8 cellular contexts compared by ENCODE assay signal in the genomic region with DNA sequence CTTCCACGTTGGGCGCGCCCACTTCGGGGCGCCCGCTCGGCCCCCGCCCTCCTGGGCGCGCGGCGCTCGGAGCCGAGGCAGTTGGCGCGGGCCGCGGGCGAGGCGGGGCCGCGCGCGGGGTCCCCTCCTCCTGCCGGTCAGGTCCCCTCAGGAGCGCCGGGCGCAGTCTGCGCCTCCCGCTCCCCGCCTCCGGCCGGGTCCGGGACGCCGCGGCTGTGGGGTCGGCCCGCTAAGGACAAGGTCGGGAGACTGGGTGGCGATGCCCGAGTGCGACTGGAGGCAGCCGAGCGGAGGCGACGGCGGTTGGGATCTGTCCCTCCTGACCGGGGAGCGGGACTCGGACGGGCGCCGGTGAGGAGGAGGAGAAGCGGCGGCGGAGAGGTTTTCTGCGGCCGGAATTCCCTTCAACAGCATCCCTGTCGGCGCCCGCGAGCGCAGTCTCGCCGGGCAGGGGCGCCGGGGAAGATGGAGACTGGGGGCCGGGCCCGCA. TPM values are rescaled to one million over a fixed set of nuclear protein-coding genes. Genes with fewer than 3 reads are reported as not detected.
DNase-seq lines count a peak whose midpoint lies in the region; ATAC-seq, FAIRE-seq and TF ChIP-seq lines count a peak whose summit lies in the region.

A gene with protein sequence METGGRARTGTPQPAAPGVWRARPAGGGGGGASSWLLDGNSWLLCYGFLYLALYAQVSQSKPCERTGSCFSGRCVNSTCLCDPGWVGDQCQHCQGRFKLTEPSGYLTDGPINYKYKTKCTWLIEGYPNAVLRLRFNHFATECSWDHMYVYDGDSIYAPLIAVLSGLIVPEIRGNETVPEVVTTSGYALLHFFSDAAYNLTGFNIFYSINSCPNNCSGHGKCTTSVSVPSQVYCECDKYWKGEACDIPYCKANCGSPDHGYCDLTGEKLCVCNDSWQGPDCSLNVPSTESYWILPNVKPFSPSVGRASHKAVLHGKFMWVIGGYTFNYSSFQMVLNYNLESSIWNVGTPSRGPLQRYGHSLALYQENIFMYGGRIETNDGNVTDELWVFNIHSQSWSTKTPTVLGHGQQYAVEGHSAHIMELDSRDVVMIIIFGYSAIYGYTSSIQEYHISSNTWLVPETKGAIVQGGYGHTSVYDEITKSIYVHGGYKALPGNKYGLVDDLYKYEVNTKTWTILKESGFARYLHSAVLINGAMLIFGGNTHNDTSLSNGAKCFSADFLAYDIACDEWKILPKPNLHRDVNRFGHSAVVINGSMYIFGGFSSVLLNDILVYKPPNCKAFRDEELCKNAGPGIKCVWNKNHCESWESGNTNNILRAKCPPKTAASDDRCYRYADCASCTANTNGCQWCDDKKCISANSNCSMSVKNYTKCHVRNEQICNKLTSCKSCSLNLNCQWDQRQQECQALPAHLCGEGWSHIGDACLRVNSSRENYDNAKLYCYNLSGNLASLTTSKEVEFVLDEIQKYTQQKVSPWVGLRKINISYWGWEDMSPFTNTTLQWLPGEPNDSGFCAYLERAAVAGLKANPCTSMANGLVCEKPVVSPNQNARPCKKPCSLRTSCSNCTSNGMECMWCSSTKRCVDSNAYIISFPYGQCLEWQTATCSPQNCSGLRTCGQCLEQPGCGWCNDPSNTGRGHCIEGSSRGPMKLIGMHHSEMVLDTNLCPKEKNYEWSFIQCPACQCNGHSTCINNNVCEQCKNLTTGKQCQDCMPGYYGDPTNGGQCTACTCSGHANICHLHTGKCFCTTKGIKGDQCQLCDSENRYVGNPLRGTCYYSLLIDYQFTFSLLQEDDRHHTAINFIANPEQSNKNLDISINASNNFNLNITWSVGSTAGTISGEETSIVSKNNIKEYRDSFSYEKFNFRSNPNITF (N-terminal part only) (plus strand): TSS at position 80 of the 490 bp plus-strand sequence. CDS start 386 bp downstream, at position 466.

- peak within 1 kb of the TSS; percentile 96 for H3K14ac ChIP-seq in trophoblast cell (ENCODE audit: low read length)

- H3K36me3 ChIP-seq in GM23338 (ENCODE audit: insufficient read depth): no peaks in the 10 kb centered on the region
- H3K36me3 ChIP-seq in KMS-11 (ENCODE audit: insufficient read depth): no peaks in the 10 kb centered on the region
- no peaks in the 10 kb centered on the region for H3K36me3 ChIP-seq in cardiac muscle cell
- no peaks in the 10 kb centered on the region for H3K36me3 ChIP-seq in trophoblast cell (ENCODE audit: control insufficient read depth in 1 of 2, insufficient read depth in 2 of 2, low read length in 2 of 2)

- H3K79me2 ChIP-seq in GM23338 (replicated peaks; ENCODE audit: insufficient read depth) (peaks cover 30% of the 10 kb centered on the region), KMS-11 (ENCODE audit: insufficient read depth, low read depth) (no peaks in the 10 kb centered on the region), trophoblast cell (ENCODE audit: control insufficient read depth, insufficient read depth, low read length, poor library complexity) (peaks cover 6% of the 10 kb centered on the region)

- H4K91ac ChIP-seq in trophoblast cell (ENCODE audit: low read depth, low read length): peak within 1 kb of the TSS; percentile 93

- peak within 1 kb of the TSS; percentile 97 for H2BK120ac ChIP-seq in trophoblast cell (ENCODE audit: insufficient read depth, low read length, poor library complexity)

- H3K9me3 Mint-ChIP-seq in GM23338: no peaks in the 10 kb centered on the region
- no peaks in the 10 kb centered on the region for H3K9me3 Mint-ChIP-seq in activated T-cell treated with anti-CD3 and anti-CD28 coated beads, Interleukin-2, amount 50 U/mL, for 72 hours

- H3K27me3 ChIP-seq in GM23338 (ENCODE audit: insufficient read depth) (peaks cover 30% of the 10 kb centered on the region), KMS-11 (ENCODE audit: insufficient read depth, low read depth) (no peaks in the 10 kb centered on the region), cardiac muscle cell (peaks cover 40% of the 10 kb centered on the region), trophoblast cell (ENCODE audit: insufficient read depth, low read length) (peaks cover 16% of the 10 kb centered on the region)

- H4K12ac ChIP-seq in trophoblast cell (ENCODE audit: low read depth, low read length): peak within 1 kb of the TSS; percentile 77

- TF ChIP-seq CTCF in GM23338 (conservative IDR thresholded peaks at IDR 0.05; ENCODE audit: low read depth in 2 of 2) (no peak), KMS-11 (conservative IDR thresholded peaks at IDR 0.05; ENCODE audit: low read depth, low read length) (no peak), cardiac muscle cell (IDR thresholded peaks at IDR 0.05; ENCODE audit: low read depth, low read length) (no peak), D721Med (IDR thresholded peaks at IDR 0.05; ENCODE audit: insufficient read depth, missing control alignments) (no peak)

- no peak for FAIRE-seq in D721Med (lab: Jason Lieb, UNC)

- H3K4me2 ChIP-seq in GM23338 (peak within 1 kb of the TSS; percentile 80), KMS-11 (peak within 1 kb of the TSS; percentile 55), trophoblast cell (ENCODE audit: low read length) (peak within 1 kb of the TSS; percentile 99)

- H3K9ac ChIP-seq in KMS-11: peak within 1 kb of the TSS; percentile 67
- H3K9ac ChIP-seq in trophoblast cell (ENCODE audit: low read length): peak within 1 kb of the TSS; percentile 60

- no peaks in the 10 kb centered on the region for H3K9me2 ChIP-seq in GM23338 (ENCODE audit: insufficient read depth)

- H3K27ac ChIP-seq in GM23338 (ENCODE audit: low read depth): no peak within 1 kb of the TSS
- peak within 1 kb of the TSS; percentile 66 for H3K27ac ChIP-seq in KMS-11
- peak within 1 kb of the TSS; percentile 94 for H3K27ac ChIP-seq in cardiac muscle cell
- H3K27ac ChIP-seq in trophoblast cell (ENCODE audit: low read depth, low read length): no peak within 1 kb of the TSS

- H2BK12ac ChIP-seq in trophoblast cell (ENCODE audit: low read length): peak within 1 kb of the TSS; percentile 94

- peak within 1 kb of the TSS; percentile 81; the same call in 1 of the 2 replicates for H3K27ac Mint-ChIP-seq in GM23338
- peak within 1 kb of the TSS; percentile 66 for H3K27ac Mint-ChIP-seq in activated T-cell treated with anti-CD3 and anti-CD28 coated beads, Interleukin-2, amount 50 U/mL, for 72 hours

- H3K27me3 Mint-ChIP-seq in GM23338 (ENCODE audit: insufficient read depth, low read depth, poor library complexity): peaks cover 15% of the 10 kb centered on the region
- H3K27me3 Mint-ChIP-seq in activated T-cell treated with anti-CD3 and anti-CD28 coated beads, Interleukin-2, amount 50 U/mL, for 72 hours (ENCODE audit: low read depth): peaks cover 55% of the 10 kb centered on the region

- H3K79me1 ChIP-seq in trophoblast cell (ENCODE audit: low read length): peaks cover 6% of the 10 kb centered on the region

- H4K8ac ChIP-seq in trophoblast cell (ENCODE audit: low read depth, low read length): peak within 1 kb of the TSS; percentile 90

- H4K20me1 ChIP-seq in GM23338 (replicated peaks; ENCODE audit: insufficient read depth): no peaks in the 10 kb centered on the region; the same call in 1 of the 2 replicates
- H4K20me1 ChIP-seq in KMS-11 (ENCODE audit: insufficient read depth): no peaks in the 10 kb centered on the region

- no peaks in the 10 kb centered on the region for H3F3A ChIP-seq in GM23338 (replicated peaks; ENCODE audit: low read depth)

- peak within 1 kb of the TSS; percentile 98 for H3K18ac ChIP-seq in trophoblast cell (ENCODE audit: low read length)

- no CpG with 5 or more reads among the region's 70 CpGs for WGBS in trophoblast cell (ENCODE audit: extremely low coverage, insufficient coverage, insufficient read length)

- H3K4me3 ChIP-seq in GM23338: peak within 1 kb of the TSS; percentile 79
- no peak within 1 kb of the TSS for H3K4me3 ChIP-seq in KMS-11 (IDR thresholded peaks at IDR 0.05; ENCODE audit: insufficient read depth, low read depth, low read length)
- H3K4me3 ChIP-seq in cardiac muscle cell: peak within 1 kb of the TSS; percentile 81
- peak within 1 kb of the TSS; percentile 94 for H3K4me3 ChIP-seq in trophoblast cell (ENCODE audit: low read depth, low read length)

- peak; percentile 74 for ATAC-seq in GM23338
- ATAC-seq in activated T-cell treated with anti-CD3 and anti-CD28 coated beads, Interleukin-2, amount 50 U/mL, for 72 hours (replicated peaks in 1 of 2): peak; percentile 77 to 79

- H3K4me3 Mint-ChIP-seq in GM23338: peak within 1 kb of the TSS; percentile 78
- peak within 1 kb of the TSS; percentile 82 to 93 for H3K4me3 Mint-ChIP-seq in activated T-cell treated with anti-CD3 and anti-CD28 coated beads, Interleukin-2, amount 50 U/mL, for 72 hours

- peak within 1 kb of the TSS; percentile 68 for H2BK5ac ChIP-seq in trophoblast cell (ENCODE audit: low read depth, low read length, poor library complexity)

- peak within 1 kb of the TSS; percentile 75 for H3K4ac ChIP-seq in trophoblast cell (ENCODE audit: low read depth, low read length)

- H3K9me3 ChIP-seq in cardiac muscle cell (ENCODE audit: low read depth): no peaks in the 10 kb centered on the region
- H3K9me3 ChIP-seq in trophoblast cell (ENCODE audit: insufficient read depth, low read depth, low read length): no peaks in the 10 kb centered on the region

- H3K4me1 ChIP-seq in GM23338 (ENCODE audit: insufficient read depth) (peaks cover 39% of the 10 kb centered on the region), KMS-11 (ENCODE audit: low read depth, poor library complexity, severe bottlenecking) (peaks cover 20% of the 10 kb centered on the region), cardiac muscle cell (ENCODE audit: low read depth) (no peaks in the 10 kb centered on the region), trophoblast cell (ENCODE audit: control insufficient read depth in 1 of 2, insufficient read depth in 2 of 2, low read length in 2 of 2) (peaks cover 2 to 4% of the 10 kb centered on the region in 2 experiments)

- H2AK5ac ChIP-seq in trophoblast cell (ENCODE audit: low read length): no peak within 1 kb of the TSS

- H3K23ac ChIP-seq in trophoblast cell (ENCODE audit: low read length): no peak within 1 kb of the TSS

- H3K36me3 Mint-ChIP-seq in GM23338 (ENCODE audit: low read depth): no peaks in the 10 kb centered on the region; the same call in 2 of the 3 replicates
- peaks cover 1 to 4% of the 10 kb centered on the region in 2 donors for H3K36me3 Mint-ChIP-seq in activated T-cell treated with anti-CD3 and anti-CD28 coated beads, Interleukin-2, amount 50 U/mL, for 72 hours (ENCODE audit: insufficient read depth in 2 of 2)

- H2AFZ ChIP-seq in GM23338 (peak within 1 kb of the TSS; percentile 95), KMS-11 (ENCODE audit: low read depth) (peak within 1 kb of the TSS; percentile 77), trophoblast cell (ENCODE audit: insufficient read depth, low read length, poor library complexity) (peak within 1 kb of the TSS; percentile 99)

- DNase-seq in SKM-1 treated with dmso at 0.1 percent for 144 hours (lab: John Stamatoyannopoulos, UW; ENCODE audit: unreplicated experiment) (peak; percentile 18), SKM-1 (lab: John Stamatoyannopoulos, UW; ENCODE audit: unreplicated experiment) (no peak), GM23338 (ENCODE audit: low spot score) (peak; percentile 64), cardiac muscle cell (ENCODE audit: low read depth in 1 of 2, low spot score in 1 of 2) (peak; percentile 11 to 74), trophoblast cell (peak in 1 of 2 donors; percentile 23), D721Med (ENCODE audit: insufficient read length, low spot score) (no peak)
- no peak for DNase-seq in activated T-cell treated with anti-CD3 and anti-CD28 coated beads, Interleukin-2, amount 50 U/mL, for 72 hours

- peaks cover 35% of the 10 kb centered on the region for H3K4me1 Mint-ChIP-seq in GM23338
- peaks cover 14% of the 10 kb centered on the region for H3K4me1 Mint-ChIP-seq in activated T-cell treated with anti-CD3 and anti-CD28 coated beads, Interleukin-2, amount 50 U/mL, for 72 hours (ENCODE audit: low read depth)

RNA-seq across cellular contexts. Expression of the gene that starts here (rescaled TPM):
- total RNA-seq in GM23338 (2014; rRNA removed; shearing (Covaris generic)): 24.0 and 29.7 TPM in 2 replicates
- 3.6 and 4.8 TPM in 2 replicates for polyA plus RNA-seq in GM23338 (2016; fragmentation: Nextera tagmentation; extraction: Ambion mirVana)
- under 1 TPM; 0.23 to 0.94 TPM for total RNA-seq in activated T-cell treated with anti-CD3 and anti-CD28 coated beads, Interleukin-2, amount 50 U/mL, for 72 hours
- 14.1 and 28.8 TPM in 2 replicates for total RNA-seq in cardiac muscle cell
- 4.5 and 5.4 TPM in 2 replicates for polyA plus RNA-seq in cardiac muscle cell
- 2.0 and 2.4 TPM in 2 replicates for polyA plus RNA-seq in trophoblast cell (2013)

Comparison
In these comparisons a context has a peak if more than half of its experiments do, and no peak if none do; other contexts are left out.
1. DNase-seq: peak in SKM-1 treated with dmso at 0.1 percent for 144 hours (single experiment), GM23338 (single experiment) and cardiac muscle cell (2 of 2); none in SKM-1 (single experiment), activated T-cell treated with anti-CD3 and anti-CD28 coated beads, Interleukin-2, amount 50 U/mL, for 72 hours (0 of 2) and D721Med (single experiment).
2. Peak in ATAC-seq in activated T-cell treated with anti-CD3 and anti-CD28 coated beads, Interleukin-2, amount 50 U/mL, for 72 hours; RNA of the gene not detected or under 1 TPM.
3. H3K27ac ChIP-seq: peak in KMS-11 (single experiment) and cardiac muscle cell (single experiment); none in GM23338 (single experiment) and trophoblast cell (single experiment).
4. Peak in every context shown above with its lines, with median percentiles within 50 percentile points of each other: H2AFZ ChIP-seq and H3K4me2 ChIP-seq.